ENCODE assay signal across 8 cellular contexts in the genomic region with DNA sequence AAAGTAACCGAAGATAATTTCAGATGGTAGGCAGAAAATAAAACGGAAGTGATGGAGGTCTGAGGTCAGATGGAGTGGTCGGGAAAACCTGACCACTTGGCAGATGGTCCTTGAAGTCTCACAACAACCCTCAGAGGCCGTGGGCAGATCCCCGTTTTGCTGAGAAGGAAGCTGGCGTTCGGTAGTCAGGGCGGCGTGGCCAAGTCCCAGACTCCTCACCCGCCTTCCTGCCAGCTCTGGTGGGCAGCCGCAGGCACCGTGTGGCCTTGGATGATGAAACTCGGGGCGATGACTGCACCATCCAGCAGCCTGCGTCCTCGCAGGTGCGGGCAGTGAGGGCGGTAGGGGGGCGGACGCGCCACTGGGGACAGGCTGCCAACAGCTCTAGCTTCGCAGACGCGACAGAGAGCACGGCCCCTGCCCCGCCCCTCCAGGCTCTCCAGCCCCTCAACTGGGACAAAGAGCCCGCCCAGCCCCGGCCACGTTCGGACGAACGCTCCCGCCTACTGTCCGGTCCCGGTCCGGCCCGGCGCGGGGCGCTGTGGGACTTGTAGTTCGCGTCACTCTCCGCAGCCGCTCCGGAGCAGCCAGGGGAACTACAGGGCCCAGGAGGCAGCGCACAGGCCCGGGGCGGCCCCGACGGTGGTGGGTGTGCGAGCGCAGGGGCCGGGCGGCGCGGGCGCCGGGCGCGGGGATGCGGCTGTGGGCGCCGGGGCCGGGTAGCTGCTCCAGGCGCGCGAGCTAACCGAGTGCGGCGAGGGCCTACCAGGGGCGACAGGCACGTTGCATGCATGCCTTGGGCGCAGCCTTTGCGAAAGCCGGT. TPM values are rescaled to one million over a fixed set of nuclear protein-coding genes. Genes with fewer than 3 reads are reported as not detected.
DNase-seq lines count a peak whose midpoint lies in the region; ATAC-seq, FAIRE-seq and TF ChIP-seq lines count a peak whose summit lies in the region.

Gene GPT2 (plus strand): TSS at position 673 of the 823 bp plus-strand sequence. CDS start 354 bp downstream, outside the sequence.

- DNase-seq in GM12891 (ENCODE audit: insufficient read length, low spot score): peak; percentile 84
- peak; percentile 81 for DNase-seq in NCI-H1417 treated with DMSO at 0.1 percent for 48 hours (lab: John Stamatoyannopoulos, UW)
- DNase-seq in T follicular helper cell (ENCODE audit: low read depth): peak; percentile 33
- DNase-seq in amniotic epithelial cell (ENCODE audit: low read depth): peak; percentile 88
- peak; percentile 97 to 99 for DNase-seq in heart right ventricle
- peak; percentile 96 to 100 (median 99) for DNase-seq in posterior cingulate gyrus
- DNase-seq in type B pancreatic cell (ENCODE audit: extremely low spot score, unreplicated experiment): peak; percentile 97

- peaks cover 0 to 26% (median 19%) of the 10 kb centered on the region in 9 donors for H3K4me1 ChIP-seq in heart right ventricle

- H3K27ac Mint-ChIP-seq in type B pancreatic cell: peak within 1 kb of the TSS; percentile 88

- peak within 1 kb of the TSS; percentile 98 for H3K4me3 Mint-ChIP-seq in type B pancreatic cell

- H3K36me3 ChIP-seq in heart right ventricle: no peaks in the 10 kb centered on the region

- H3K27ac ChIP-seq in heart right ventricle: peak within 1 kb of the TSS in 8 of 10 donors; percentile 12 to 67 (median 45)

- H3K4me1 Mint-ChIP-seq in type B pancreatic cell (ENCODE audit: unreplicated experiment): peaks cover 19% of the 10 kb centered on the region

- 1% methylated on average over 70 to 75 of the region's 75 CpGs for WGBS in heart right ventricle, 2 donors

- H3K27me3 ChIP-seq in heart right ventricle: peaks cover 0 to 4% (median 0%) of the 10 kb centered on the region in 7 donors

- H3K27me3 Mint-ChIP-seq in type B pancreatic cell: peaks cover 20% of the 10 kb centered on the region

- H3K9me3 ChIP-seq in heart right ventricle: no peaks in the 10 kb centered on the region

- intact Hi-C loops in heart right ventricle (cut with DNase I): no loop called here
- intact Hi-C loops in posterior cingulate gyrus (cut with DNase I): loop anchor here (1.0 to 2.0 kb wide), 2 partner anchors 24 to 53 kb away; partner anchors contain the start of gene C16orf87

- no peak for TF ChIP-seq POLR2A in GM12891 (IDR thresholded peaks at IDR 0.05; ENCODE audit: low read depth, low read length)

- peaks cover 5% of the 10 kb centered on the region for H3K36me3 Mint-ChIP-seq in type B pancreatic cell

- ATAC-seq in HG02763 (IDR thresholded peaks at IDR 0.05; ENCODE audit: unreplicated experiment) (peak; percentile 97), heart right ventricle (peak; percentile 99 to 100 (median 99))

- H3K9me3 Mint-ChIP-seq in type B pancreatic cell: no peaks in the 10 kb centered on the region

- H3K4me3 ChIP-seq in heart right ventricle: peak within 1 kb of the TSS; percentile 48 to 99 (median 86)

- FAIRE-seq in GM12891 (lab: Jason Lieb, UNC): peak; percentile 84

- TF ChIP-seq CTCF in heart right ventricle (IDR thresholded peaks at IDR 0.05) (peak in 6 of 9 donors; percentile 11 to 38 (median 26)), type B pancreatic cell (conservative IDR thresholded peaks at IDR 0.05) (peak; percentile 23)

TF ChIP-seq in GM12891, 5 proteins besides CTCF, POLR2A, EP300 and RAD21:
- no peak for TF ChIP-seq PAX5 (IDR thresholded peaks at IDR 0.05; ENCODE audit: insufficient read depth, low read length, severe bottlenecking)
- TF ChIP-seq SPI1 (IDR thresholded peaks at IDR 0.05; ENCODE audit: low read depth, low read length): no peak
- TF ChIP-seq POU2F2 (IDR thresholded peaks at IDR 0.05; ENCODE audit: low read depth, low read length): no peak
- TF ChIP-seq POLR2AphosphoS5 (IDR thresholded peaks at IDR 0.05; ENCODE audit: low read depth, low read length): no peak
- no peak for TF ChIP-seq TAF1 (IDR thresholded peaks at IDR 0.05; ENCODE audit: low read depth, low read length)
TF ChIP-seq in GM12891: peak in this region for 0.

RNA-seq across cellular contexts. Expression of gene GPT2, which starts in this region (rescaled TPM):
- polyA plus RNA-seq in GM12891 (2012; ENCODE audit: low read depth, missing spikeins): 1.1 TPM
- total RNA-seq in heart right ventricle (10 to 100 TPM in 9 of 10 donors, 1 to 10 TPM in 1; 8.6 to 23.7 (median 18.7) TPM), type B pancreatic cell (ENCODE audit: low replicate concordance) (28.6 and 47.8 TPM in 2 replicates)
- 1 to 10 TPM; 6.7 to 8.0 TPM for polyA plus RNA-seq in heart right ventricle

Comparison
In these comparisons a context has a peak if more than half of its experiments do, and no peak if none do; other contexts are left out.
1. Peak in every context shown above with its lines: DNase-seq, ATAC-seq, H3K4me3 ChIP-seq and H3K27ac ChIP-seq.
2. DNase-seq: peak in every context shown above with its lines; median percentile 99 in posterior cingulate gyrus; 98 in heart right ventricle; 97 in type B pancreatic cell; 88 in amniotic epithelial cell; 84 in GM12891; 81 in NCI-H1417 treated with DMSO at 0.1 percent for 48 hours; 33 in T follicular helper cell.